In genomic region chr14:30983858-30984257, GRCh38 we compare ENCODE assay signal across 40 cellular contexts.
"Had no signal": no experiment of that assay in that cellular context is flagged by ENCODE, and none has a peak within 500 bp of the region (broad histone marks: within the 10 kb centered on the region; RNA-seq: fewer than 3 reads in every experiment).

No MANE protein-coding gene starts in this region.

- H3K27me3 Mint-ChIP-seq: activated naive CD4-positive, alpha-beta T cell treated with anti-CD3 and anti-CD28 coated beads, Interleukin-2, amount 10 ng/mL, durations not matched to agents 7 days and 5 days; activated naive CD4-positive, alpha-beta T cell treated with anti-CD3 and anti-CD28 coated beads, Interleukin-2, amount 50 U/mL, for 24 hours; activated naive CD8-positive, alpha-beta T cell; activated naive CD8-positive, alpha-beta T cell treated with anti-CD3 and anti-CD28 coated beads for 36 hours; activated naive CD8-positive, alpha-beta T cell treated with anti-CD3 and anti-CD28 coated beads, Interleukin-2, amount 10 ng/mL, durations not matched to agents 7 days and 5 days; activated naive CD8-positive, alpha-beta T cell treated with anti-CD3 and anti-CD28 coated beads, Interleukin-2, amount 50 U/mL, for 24 hours; activated T-cell treated with anti-CD3 and anti-CD28 coated beads, Interleukin-2, amount 50 U/mL, for 24 hours; activated T-helper 17 cell treated with anti-CD3 and anti-CD28 coated beads, Interleukin-2, amount 50 U/mL, for 72 hours; brain; central memory CD8-positive, alpha-beta T cell had no signal

- H3K9me3 ChIP-seq: adrenal gland, ascending aorta, body of pancreas, breast epithelium had no signal

- H3K4me3 Mint-ChIP-seq: activated naive CD4-positive, alpha-beta T cell treated with anti-CD3 and anti-CD28 coated beads for 36 hours; activated naive CD4-positive, alpha-beta T cell treated with anti-CD3 and anti-CD28 coated beads, Interleukin-2, amount 10 ng/mL, durations not matched to agents 7 days and 5 days; activated naive CD4-positive, alpha-beta T cell treated with anti-CD3 and anti-CD28 coated beads, Interleukin-2, amount 50 U/mL, for 24 hours; activated naive CD8-positive, alpha-beta T cell; activated naive CD8-positive, alpha-beta T cell treated with anti-CD3 and anti-CD28 coated beads for 36 hours; activated naive CD8-positive, alpha-beta T cell treated with anti-CD3 and anti-CD28 coated beads, Interleukin-2, amount 10 ng/mL, durations not matched to agents 7 days and 5 days; activated naive CD8-positive, alpha-beta T cell treated with anti-CD3 and anti-CD28 coated beads, Interleukin-2, amount 50 U/mL, for 24 hours; activated T-cell treated with anti-CD3 and anti-CD28 coated beads, Interleukin-2, amount 50 U/mL, for 24 hours; activated T-cell treated with anti-CD3 and anti-CD28 coated beads, Interleukin-2, amount 50 U/mL, for 4 hours; activated T-cell treated with anti-CD3 and anti-CD28 coated beads, Interleukin-2, amount 50 U/mL, for 72 hours; activated T-helper 1 cell treated with anti-CD3 and anti-CD28 coated beads, Interleukin-12 subunit alpha, Interleukin-12 subunit beta, Interleukin-2, Interleukin-4 antibody, amounts not matched to agents 30 ng/mL and 10 ng/mL and 1 ng/mL, durations not matched to agents 14 hours and 24 hours and 36 hours; activated T-helper 17 cell treated with anti-CD3 and anti-CD28 coated beads, Interleukin-2, amount 50 U/mL, for 72 hours; brain; central memory CD8-positive, alpha-beta T cell had no signal

- H3K27ac ChIP-seq: adrenal gland, ascending aorta, body of pancreas, brain microvascular endothelial cell, breast epithelium, cardiac muscle cell had no signal

- H3K4me1 Mint-ChIP-seq: activated naive CD4-positive, alpha-beta T cell treated with anti-CD3 and anti-CD28 coated beads, Interleukin-2, amount 10 ng/mL, durations not matched to agents 7 days and 5 days; activated naive CD8-positive, alpha-beta T cell treated with anti-CD3 and anti-CD28 coated beads, Interleukin-2, amount 10 ng/mL, durations not matched to agents 7 days and 5 days had no signal

- ATAC-seq: activated naive CD4-positive, alpha-beta T cell treated with anti-CD3 and anti-CD28 coated beads, Interleukin-2, amount 50 U/mL, for 72 hours; activated naive CD8-positive, alpha-beta T cell treated with anti-CD3 and anti-CD28 coated beads, Interleukin-2, amount 50 U/mL, for 24 hours; activated T-cell treated with anti-CD3 and anti-CD28 coated beads, Interleukin-2, amount 50 U/mL, for 4 hours; activated T-cell treated with anti-CD3 and anti-CD28 coated beads, Interleukin-2, amount 50 U/mL, for 72 hours; activated T-helper 17 cell treated with anti-CD3 and anti-CD28 coated beads, Interleukin-2, amount 50 U/mL, for 72 hours; body of pancreas had no signal

- H3K27me3 ChIP-seq: adrenal gland, ascending aorta, body of pancreas, brain microvascular endothelial cell, breast epithelium, cardiac muscle cell had no signal

- H3K9me3 Mint-ChIP-seq: activated naive CD4-positive, alpha-beta T cell treated with anti-CD3 and anti-CD28 coated beads for 36 hours; activated naive CD4-positive, alpha-beta T cell treated with anti-CD3 and anti-CD28 coated beads, Interleukin-2, amount 10 ng/mL, durations not matched to agents 7 days and 5 days; activated naive CD4-positive, alpha-beta T cell treated with anti-CD3 and anti-CD28 coated beads, Interleukin-2, amount 50 U/mL, for 24 hours; activated naive CD4-positive, alpha-beta T cell treated with anti-CD3 and anti-CD28 coated beads, Interleukin-2, amount 50 U/mL, for 72 hours; activated naive CD8-positive, alpha-beta T cell treated with anti-CD3 and anti-CD28 coated beads for 36 hours; activated naive CD8-positive, alpha-beta T cell treated with anti-CD3 and anti-CD28 coated beads, Interleukin-2, amount 10 ng/mL, durations not matched to agents 7 days and 5 days; activated naive CD8-positive, alpha-beta T cell treated with anti-CD3 and anti-CD28 coated beads, Interleukin-2, amount 50 U/mL, for 24 hours; activated T-cell treated with anti-CD3 and anti-CD28 coated beads, Interleukin-2, amount 50 U/mL, for 24 hours; activated T-cell treated with anti-CD3 and anti-CD28 coated beads, Interleukin-2, amount 50 U/mL, for 4 hours; activated T-cell treated with anti-CD3 and anti-CD28 coated beads, Interleukin-2, amount 50 U/mL, for 72 hours; activated T-helper 1 cell treated with anti-CD3 and anti-CD28 coated beads, Interleukin-12 subunit alpha, Interleukin-12 subunit beta, Interleukin-2, Interleukin-4 antibody, amounts not matched to agents 30 ng/mL and 10 ng/mL and 1 ng/mL, durations not matched to agents 14 hours and 24 hours and 36 hours; activated T-helper 17 cell treated with anti-CD3 and anti-CD28 coated beads, Interleukin-2, amount 50 U/mL, for 72 hours; activated T-helper 2 cell treated with anti-CD3 and anti-CD28 coated beads, Interferon-gamma antibody, Interleukin-2, Interleukin-4, amounts not matched to agents 10 μg/mL and 5 μg/mL and 100 μg/mL, durations not matched to agents 14 hours and 24 hours and 36 hours; central memory CD8-positive, alpha-beta T cell had no signal

- H3K36me3 ChIP-seq: adrenal gland, ascending aorta, brain microvascular endothelial cell, breast epithelium, cardiac muscle cell had no signal

- H3K4me3 ChIP-seq: adrenal gland, ascending aorta, body of pancreas, breast epithelium, cardiac muscle cell had no signal

- FAIRE-seq: astrocyte, bronchial epithelial cell had no signal

- H3K36me3 Mint-ChIP-seq: activated naive CD4-positive, alpha-beta T cell treated with anti-CD3 and anti-CD28 coated beads, Interleukin-2, amount 50 U/mL, for 72 hours; activated naive CD8-positive, alpha-beta T cell; activated naive CD8-positive, alpha-beta T cell treated with anti-CD3 and anti-CD28 coated beads, Interleukin-2, amount 10 ng/mL, durations not matched to agents 7 days and 5 days had no signal

- H3K4me1 ChIP-seq: breast epithelium had no signal

- DNase-seq: activated effector memory CD4-positive, alpha-beta T cell treated with anti-CD3 and anti-CD28 coated beads, Interleukin-2, amount 50 U/mL, for 16 hours; activated effector memory CD4-positive, alpha-beta T cell treated with Interleukin-2 at 50 U/mL for 16 hours; activated gamma-delta T cell; activated gamma-delta T cell treated with Interleukin-2 at 50 U/mL for 16 hours; activated naive CD4-positive, alpha-beta T cell; activated naive CD4-positive, alpha-beta T cell treated with anti-CD3 and anti-CD28 coated beads for 36 hours; activated naive CD4-positive, alpha-beta T cell treated with anti-CD3 and anti-CD28 coated beads, Interleukin-2, amount 10 ng/mL, durations not matched to agents 7 days and 5 days; activated naive CD4-positive, alpha-beta T cell treated with anti-CD3 and anti-CD28 coated beads, Interleukin-2, amount 50 U/mL, for 16 hours; activated naive CD4-positive, alpha-beta T cell treated with Interleukin-2 at 50 U/mL for 16 hours; activated naive CD8-positive, alpha-beta T cell treated with anti-CD3 and anti-CD28 coated beads for 36 hours; activated naive CD8-positive, alpha-beta T cell treated with anti-CD3 and anti-CD28 coated beads, Interleukin-2, amount 10 ng/mL, durations not matched to agents 7 days and 5 days; activated naive CD8-positive, alpha-beta T cell treated with anti-CD3 and anti-CD28 coated beads, Interleukin-2, amount 50 U/mL, for 24 hours; activated T-cell treated with anti-CD3 and anti-CD28 coated beads, Interleukin-2, amount 50 U/mL, for 1 hour; activated T-cell treated with anti-CD3 and anti-CD28 coated beads, Interleukin-2, amount 50 U/mL, for 24 hours; activated T-cell treated with anti-CD3 and anti-CD28 coated beads, Interleukin-2, amount 50 U/mL, for 4 hours; activated T-cell treated with anti-CD3 and anti-CD28 coated beads, Interleukin-2, amount 50 U/mL, for 48 hours; activated T-cell treated with anti-CD3 and anti-CD28 coated beads, Interleukin-2, amount 50 U/mL, for 72 hours; adrenal gland; amniotic stem cell; amygdala; anterior cingulate cortex; aorta; body of pancreas; brain microvascular endothelial cell; caudate nucleus; central memory CD4-positive, alpha-beta T cell; cerebellar nuclear complex had no signal

- H3K27ac Mint-ChIP-seq: activated naive CD4-positive, alpha-beta T cell treated with anti-CD3 and anti-CD28 coated beads for 36 hours; activated naive CD4-positive, alpha-beta T cell treated with anti-CD3 and anti-CD28 coated beads, Interleukin-2, amount 10 ng/mL, durations not matched to agents 7 days and 5 days; activated naive CD4-positive, alpha-beta T cell treated with anti-CD3 and anti-CD28 coated beads, Interleukin-2, amount 50 U/mL, for 24 hours; activated naive CD4-positive, alpha-beta T cell treated with anti-CD3 and anti-CD28 coated beads, Interleukin-2, amount 50 U/mL, for 72 hours; activated naive CD8-positive, alpha-beta T cell; activated naive CD8-positive, alpha-beta T cell treated with anti-CD3 and anti-CD28 coated beads for 36 hours; activated naive CD8-positive, alpha-beta T cell treated with anti-CD3 and anti-CD28 coated beads, Interleukin-2, amount 10 ng/mL, durations not matched to agents 7 days and 5 days; activated naive CD8-positive, alpha-beta T cell treated with anti-CD3 and anti-CD28 coated beads, Interleukin-2, amount 50 U/mL, for 24 hours; activated T-cell treated with anti-CD3 and anti-CD28 coated beads, Interleukin-2, amount 50 U/mL, for 24 hours; activated T-cell treated with anti-CD3 and anti-CD28 coated beads, Interleukin-2, amount 50 U/mL, for 72 hours; activated T-helper 1 cell treated with anti-CD3 and anti-CD28 coated beads, Interleukin-12 subunit alpha, Interleukin-12 subunit beta, Interleukin-2, Interleukin-4 antibody, amounts not matched to agents 30 ng/mL and 10 ng/mL and 1 ng/mL, durations not matched to agents 14 hours and 24 hours and 36 hours; activated T-helper 17 cell treated with anti-CD3 and anti-CD28 coated beads, Interleukin-2, amount 50 U/mL, for 72 hours; activated T-helper 2 cell treated with anti-CD3 and anti-CD28 coated beads, Interferon-gamma antibody, Interleukin-2, Interleukin-4, amounts not matched to agents 10 μg/mL and 5 μg/mL and 100 μg/mL, durations not matched to agents 14 hours and 24 hours and 36 hours; brain had no signal
